Comparison of ENCODE assay signal across 1 cellular context in genomic region chr15:79846539-79846938, GRCh38.
TF ChIP-seq lines count a peak whose summit lies in the region.

No MANE protein-coding gene starts in this region.

TF ChIP-seq in liver, 16 proteins besides CTCF, POLR2A, EP300 and RAD21 (continued from another document):
- TF ChIP-seq REST (IDR thresholded peaks at IDR 0.05) (peak; percentile 80), FOXA1 (IDR thresholded peaks at IDR 0.05) (peak; percentile 73), NR2F2 (IDR thresholded peaks at IDR 0.05) (peak; percentile 87), YY1 (IDR thresholded peaks at IDR 0.05) (peak; percentile 83), SP1 (IDR thresholded peaks at IDR 0.05) (peak; percentile 96), TAF1 (conservative IDR thresholded peaks at IDR 0.05) (no peak), HNF4A (conservative IDR thresholded peaks at IDR 0.05) (peak; percentile 100), ATF3 (IDR thresholded peaks at IDR 0.05) (peak; percentile 24), JUND (IDR thresholded peaks at IDR 0.05) (peak; percentile 73 to 85), MAX (IDR thresholded peaks at IDR 0.05) (peak; percentile 96), EGR1 (IDR thresholded peaks at IDR 0.05; ENCODE audit: low read depth in 2 of 2) (peak in 1 of 2 donors; percentile 50), ZBTB33 (IDR thresholded peaks at IDR 0.05) (peak; percentile 83)
